In genomic region chr5:135048286-135048685, GRCh38 we compare ENCODE assay signal across 35 cellular contexts. TPM values are rescaled to one million over a fixed set of nuclear protein-coding genes. Genes with fewer than 3 reads are reported as not detected.
"Had no signal": no experiment of that assay in that cellular context is flagged by ENCODE, and none has a peak within 500 bp of the region (broad histone marks: within the 10 kb centered on the region; RNA-seq: fewer than 3 reads in every experiment).

No MANE protein-coding gene starts in this region.

- H3K4me3 Mint-ChIP-seq: activated CD4-positive, alpha-beta memory T cell treated with anti-CD3 and anti-CD28 coated beads, Interleukin-2, amount 10 ng/mL, durations not matched to agents 7 days and 5 days; activated CD8-positive, alpha-beta memory T cell treated with anti-CD3 and anti-CD28 coated beads, Interleukin-2, amount 10 ng/mL, durations not matched to agents 7 days and 5 days; activated naive CD4-positive, alpha-beta T cell treated with anti-CD3 and anti-CD28 coated beads, Interleukin-2, amount 10 ng/mL, durations not matched to agents 7 days and 5 days; activated naive CD8-positive, alpha-beta T cell; activated naive CD8-positive, alpha-beta T cell treated with anti-CD3 and anti-CD28 coated beads, Interleukin-2, amount 50 U/mL, for 24 hours had no signal

- FAIRE-seq: RCC 7860 had no signal

- ATAC-seq: activated CD8-positive, alpha-beta memory T cell treated with anti-CD3 and anti-CD28 coated beads, Interleukin-2, amount 10 ng/mL, durations not matched to agents 7 days and 5 days; activated naive CD8-positive, alpha-beta T cell treated with anti-CD3 and anti-CD28 coated beads, Interleukin-2, amount 50 U/mL, for 24 hours; Right ventricle myocardium inferior had no signal

- H3K4me1 Mint-ChIP-seq: activated CD4-positive, alpha-beta memory T cell treated with anti-CD3 and anti-CD28 coated beads, Interleukin-2, amount 10 ng/mL, durations not matched to agents 7 days and 5 days had no signal

- H3K27ac Mint-ChIP-seq: activated CD4-positive, alpha-beta memory T cell treated with anti-CD3 and anti-CD28 coated beads, Interleukin-2, amount 10 ng/mL, durations not matched to agents 7 days and 5 days; activated CD8-positive, alpha-beta memory T cell treated with anti-CD3 and anti-CD28 coated beads, Interleukin-2, amount 10 ng/mL, durations not matched to agents 7 days and 5 days; activated naive CD4-positive, alpha-beta T cell treated with anti-CD3 and anti-CD28 coated beads, Interleukin-2, amount 10 ng/mL, durations not matched to agents 7 days and 5 days; activated naive CD8-positive, alpha-beta T cell; activated naive CD8-positive, alpha-beta T cell treated with anti-CD3 and anti-CD28 coated beads, Interleukin-2, amount 50 U/mL, for 24 hours had no signal

- H3K4me3 ChIP-seq: MG63, PC-9 had no signal

- H3K27ac ChIP-seq: brain microvascular endothelial cell, RWPE1, WERI-Rb-1 had no signal

- H3K9me3 ChIP-seq: MG63 had no signal

- DNase-seq: activated CD4-positive, alpha-beta memory T cell treated with anti-CD3 and anti-CD28 coated beads, Interleukin-2, amount 10 ng/mL, durations not matched to agents 7 days and 5 days; activated CD4-positive, alpha-beta T cell treated with anti-CD3 and anti-CD28 coated beads for 1 hour; activated CD4-positive, alpha-beta T cell treated with anti-CD3 and anti-CD28 coated beads for 48 hours; activated CD4-positive, CD25-positive, alpha-beta regulatory T cell; activated CD8-positive, alpha-beta memory T cell treated with anti-CD3 and anti-CD28 coated beads for 24 hours; activated CD8-positive, alpha-beta memory T cell treated with anti-CD3 and anti-CD28 coated beads, Interleukin-2, amount 10 ng/mL, durations not matched to agents 7 days and 5 days; activated CD8-positive, alpha-beta memory T cell treated with anti-CD3 and anti-CD28 coated beads, Interleukin-2, amount 50 U/mL, for 48 hours; activated effector memory CD4-positive, alpha-beta T cell treated with Interleukin-2 at 50 U/mL for 16 hours; activated naive CD4-positive, alpha-beta T cell treated with anti-CD3 and anti-CD28 coated beads, Interleukin-2, amount 10 ng/mL, durations not matched to agents 7 days and 5 days; activated naive CD8-positive, alpha-beta T cell treated with anti-CD3 and anti-CD28 coated beads, Interleukin-2, amount 50 U/mL, for 24 hours; activated T-cell treated with anti-CD3 and anti-CD28 coated beads, Interleukin-2, amount 50 U/mL, for 48 hours; anterior cingulate cortex; brain microvascular endothelial cell; central memory CD4-positive, alpha-beta T cell; Kasumi-1; MG63; NCI-H1048; NCI-H1105 treated with DMSO at 0.1 percent for 48 hours; NCI-H1436; NCI-H1694; NCI-H1930; NCI-H345; NCI-H524 treated with DMSO at 0.1 percent for 48 hours; NK-92 treated with Interleukin-12 subunit alpha and Interleukin-12 subunit beta, amount 100 ng/mL, for 24 hours; PC-9; SIG-M5; SW 1271; T-helper 1 cell; T-helper 2 cell; T1000; WERI-Rb-1 had no signal

- H3K27me3 ChIP-seq: MG63 had no signal

- H3K36me3 Mint-ChIP-seq: activated CD8-positive, alpha-beta memory T cell treated with anti-CD3 and anti-CD28 coated beads, Interleukin-2, amount 10 ng/mL, durations not matched to agents 7 days and 5 days; activated naive CD4-positive, alpha-beta T cell treated with anti-CD3 and anti-CD28 coated beads, Interleukin-2, amount 10 ng/mL, durations not matched to agents 7 days and 5 days; activated naive CD8-positive, alpha-beta T cell had no signal

- H3K36me3 ChIP-seq: brain microvascular endothelial cell, MG63, WERI-Rb-1 had no signal

- H3K9me3 Mint-ChIP-seq: activated CD4-positive, alpha-beta memory T cell treated with anti-CD3 and anti-CD28 coated beads, Interleukin-2, amount 10 ng/mL, durations not matched to agents 7 days and 5 days; activated naive CD4-positive, alpha-beta T cell treated with anti-CD3 and anti-CD28 coated beads, Interleukin-2, amount 10 ng/mL, durations not matched to agents 7 days and 5 days; activated naive CD8-positive, alpha-beta T cell treated with anti-CD3 and anti-CD28 coated beads, Interleukin-2, amount 50 U/mL, for 24 hours had no signal

RNA-seq across cellular contexts. Expression of gene PITX1, which starts 14.3 kb away (rescaled TPM):
- total RNA-seq: Right ventricle myocardium inferior had no signal
